Comparison of ENCODE assay signal across 15 cellular contexts in the genomic region with DNA sequence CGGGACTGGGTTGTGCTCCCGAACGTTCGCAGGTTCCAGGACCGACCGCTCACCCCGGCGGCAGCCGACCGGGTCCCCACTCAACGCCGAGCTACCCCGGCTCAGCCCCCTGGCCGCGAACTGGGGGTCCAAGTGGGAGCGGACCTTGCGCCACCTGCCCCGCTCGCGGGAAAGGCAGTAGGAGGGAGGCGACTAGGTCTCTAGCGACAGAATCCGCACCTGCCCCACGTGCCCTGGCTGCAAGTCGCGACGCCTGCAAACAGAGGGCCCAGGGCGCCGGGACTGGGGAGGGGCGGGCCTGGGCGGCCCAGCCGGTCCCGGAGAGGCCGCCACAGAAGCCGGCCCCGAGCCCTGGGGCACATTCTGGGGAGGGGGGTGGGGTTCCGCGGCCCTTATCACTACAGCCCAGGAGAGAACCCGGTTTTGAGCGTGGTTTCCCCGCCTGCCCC.
A peak's percentile ranks its signal among the peaks of the same experiment; 100 is the strongest.
DNase-seq lines count a peak whose midpoint lies in the region; ATAC-seq and TF ChIP-seq lines count a peak whose summit lies in the region.
"Had no signal": no experiment of that assay in that cellular context is flagged by ENCODE, and none has a peak within 500 bp of the region (broad histone marks: within the 10 kb centered on the region; RNA-seq: fewer than 3 reads in every experiment).

No MANE protein-coding gene starts in this region.

- peak; percentile 0 for DNase-seq in activated naive CD8-positive, alpha-beta T cell treated with anti-CD3 and anti-CD28 coated beads for 36 hours
- no peak for DNase-seq in activated naive CD8-positive, alpha-beta T cell treated with anti-CD3 and anti-CD28 coated beads, Interleukin-2, amount 50 U/mL, for 24 hours
- DNase-seq in vagina (ENCODE audit: extremely low spot score in 2 of 2) (no peak), NCI-H1048 (lab: John Stamatoyannopoulos, UW) (no peak)
- DNase-seq: amniotic stem cell; GOT3; NCI-H774; stimulated activated naive B cell treated with anti-CD40 and anti-IgM and Interleukin-4, amounts not matched to agents 10 μg/mL and 1 μg/mL and 100 μg/mL, for 72 hours; SW 1271 had no signal

- H3K27me3 ChIP-seq in gastroesophageal sphincter: peaks cover 23% of the 10 kb centered on the region
- H3K27me3 ChIP-seq in muscle layer of duodenum (ENCODE audit: low read depth, low read length): no peaks in the 10 kb centered on the region
- no peaks in the 10 kb centered on the region for H3K27me3 ChIP-seq in vagina

- H3K9me3 ChIP-seq in gastroesophageal sphincter (peaks cover 0 to under 1% (median 0%) of the 10 kb centered on the region in 3 donors), muscle layer of duodenum (ENCODE audit: control insufficient read depth in 1 of 2, low read length in 2 of 2) (peaks cover 0 to 4% of the 10 kb centered on the region in 2 donors), vagina (no peaks in the 10 kb centered on the region)

- intact Hi-C loops in vagina (cut with DNase I): no loop called here

- no peak overlapping the region for H3K4me3 Mint-ChIP-seq in activated naive CD8-positive, alpha-beta T cell treated with anti-CD3 and anti-CD28 coated beads for 36 hours
- no peak overlapping the region for H3K4me3 Mint-ChIP-seq in activated naive CD8-positive, alpha-beta T cell treated with anti-CD3 and anti-CD28 coated beads, Interleukin-2, amount 50 U/mL, for 24 hours
- H3K4me3 Mint-ChIP-seq: memory B cell; stimulated activated naive B cell treated with anti-CD40 and anti-IgM and Interleukin-4, amounts not matched to agents 10 μg/mL and 1 μg/mL and 100 μg/mL, for 72 hours had no signal

- peaks cover 47% of the 10 kb centered on the region for H3K27me3 Mint-ChIP-seq in activated naive CD8-positive, alpha-beta T cell treated with anti-CD3 and anti-CD28 coated beads for 36 hours
- peaks cover 19% of the 10 kb centered on the region for H3K27me3 Mint-ChIP-seq in activated naive CD8-positive, alpha-beta T cell treated with anti-CD3 and anti-CD28 coated beads, Interleukin-2, amount 50 U/mL, for 24 hours

- H3K36me3 Mint-ChIP-seq in activated naive CD8-positive, alpha-beta T cell treated with anti-CD3 and anti-CD28 coated beads for 36 hours: no peaks in the 10 kb centered on the region
- peaks cover 2% of the 10 kb centered on the region for H3K36me3 Mint-ChIP-seq in activated naive CD8-positive, alpha-beta T cell treated with anti-CD3 and anti-CD28 coated beads, Interleukin-2, amount 50 U/mL, for 24 hours (ENCODE audit: low read depth)

- ATAC-seq in activated naive CD8-positive, alpha-beta T cell treated with anti-CD3 and anti-CD28 coated beads, Interleukin-2, amount 50 U/mL, for 24 hours: no peak
- ATAC-seq in gastroesophageal sphincter: peak; percentile 44
- ATAC-seq in GM18511 (IDR thresholded peaks at IDR 0.05; ENCODE audit: unreplicated experiment): no peak
- ATAC-seq in HG02759 (IDR thresholded peaks at IDR 0.05; ENCODE audit: unreplicated experiment): no peak

- TF ChIP-seq EP300 in gastroesophageal sphincter (IDR thresholded peaks at IDR 0.05): no peak

- TF ChIP-seq POLR2A in gastroesophageal sphincter (IDR thresholded peaks at IDR 0.05) (no peak), vagina (IDR thresholded peaks at IDR 0.05) (no peak)

- no peak for TF ChIP-seq CTCF in gastroesophageal sphincter (IDR thresholded peaks at IDR 0.05)
- no peak for TF ChIP-seq CTCF in vagina (IDR thresholded peaks at IDR 0.05)

- 42% methylated on average over 13 of the region's 41 CpGs; no CpG with 5 or more reads in 1 of the 2 donors for WGBS in gastroesophageal sphincter (ENCODE audit: low coverage in 1 of 2), 2 donors

- H3K4me3 ChIP-seq in gastroesophageal sphincter: peak overlapping the region; percentile 64 to 72
- H3K4me3 ChIP-seq in muscle layer of duodenum (ENCODE audit: low read depth in 1 of 2, low read length in 2 of 2): peak overlapping the region; percentile 55 to 72
- H3K4me3 ChIP-seq in vagina: peak overlapping the region; percentile 44 to 52

- H3K9me3 Mint-ChIP-seq in activated naive CD8-positive, alpha-beta T cell treated with anti-CD3 and anti-CD28 coated beads for 36 hours: peaks cover 13% of the 10 kb centered on the region
- peaks cover 23% of the 10 kb centered on the region for H3K9me3 Mint-ChIP-seq in activated naive CD8-positive, alpha-beta T cell treated with anti-CD3 and anti-CD28 coated beads, Interleukin-2, amount 50 U/mL, for 24 hours

- no peaks in the 10 kb centered on the region for H3K36me3 ChIP-seq in gastroesophageal sphincter
- H3K36me3 ChIP-seq in muscle layer of duodenum (ENCODE audit: control insufficient read depth in 1 of 2, insufficient read depth in 2 of 2, low read length in 2 of 2): no peaks in the 10 kb centered on the region
- no peaks in the 10 kb centered on the region for H3K36me3 ChIP-seq in vagina

- no peak overlapping the region for H3K27ac Mint-ChIP-seq in activated naive CD8-positive, alpha-beta T cell treated with anti-CD3 and anti-CD28 coated beads for 36 hours
- H3K27ac Mint-ChIP-seq in activated naive CD8-positive, alpha-beta T cell treated with anti-CD3 and anti-CD28 coated beads, Interleukin-2, amount 50 U/mL, for 24 hours: no peak overlapping the region
- H3K27ac Mint-ChIP-seq: activated CD8-positive, alpha-beta T cell treated with anti-CD3 and anti-CD28 coated beads for 36 hours; memory B cell; stimulated activated naive B cell treated with anti-CD40 and anti-IgM and Interleukin-4, amounts not matched to agents 10 μg/mL and 1 μg/mL and 100 μg/mL, for 72 hours had no signal

- H3K4me1 ChIP-seq in gastroesophageal sphincter (peaks cover 0 to 18% (median 6%) of the 10 kb centered on the region in 3 donors), muscle layer of duodenum (ENCODE audit: control insufficient read depth in 1 of 2, insufficient read depth in 2 of 2, low read length in 2 of 2) (no peaks in the 10 kb centered on the region), vagina (peaks cover 13% of the 10 kb centered on the region)

- H3K27ac ChIP-seq in gastroesophageal sphincter (peak overlapping the region in 1 of 4 donors; percentile 55), muscle layer of duodenum (ENCODE audit: low read length) (no peak overlapping the region), vagina (no peak overlapping the region)

- H3K4me1 Mint-ChIP-seq in activated naive CD8-positive, alpha-beta T cell treated with anti-CD3 and anti-CD28 coated beads for 36 hours: no peaks in the 10 kb centered on the region
- peaks cover 2% of the 10 kb centered on the region for H3K4me1 Mint-ChIP-seq in activated naive CD8-positive, alpha-beta T cell treated with anti-CD3 and anti-CD28 coated beads, Interleukin-2, amount 50 U/mL, for 24 hours
- H3K4me1 Mint-ChIP-seq: memory B cell; stimulated activated naive B cell treated with anti-CD40 and anti-IgM and Interleukin-4, amounts not matched to agents 10 μg/mL and 1 μg/mL and 100 μg/mL, for 72 hours had no signal
